10 cellular contexts compared by ENCODE assay signal in the genomic region with DNA sequence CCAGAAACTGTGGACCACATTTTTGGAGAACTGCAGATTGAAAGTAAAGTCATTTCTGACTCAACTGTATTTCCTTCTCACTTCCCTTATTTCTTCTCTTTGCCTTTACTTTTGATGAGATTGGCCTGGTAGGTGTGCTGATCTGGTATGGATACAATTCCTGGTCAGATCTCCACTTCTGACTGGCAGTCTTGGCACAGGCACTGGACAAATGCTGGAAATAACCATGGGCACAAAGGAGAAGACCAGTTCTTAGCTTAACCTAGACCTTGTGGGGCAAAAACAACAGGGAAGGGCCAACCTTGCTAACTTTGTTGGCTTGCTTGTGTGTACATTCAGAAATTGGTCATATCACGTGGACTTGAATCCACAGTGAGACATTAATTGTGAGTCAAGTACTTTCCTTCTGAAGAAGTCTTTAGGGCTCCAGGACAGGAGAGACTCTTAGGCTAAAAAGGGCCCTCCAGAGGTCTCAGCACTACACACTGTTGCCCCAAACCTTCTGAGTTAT.
A peak's percentile ranks its signal among the peaks of the same experiment; 100 is the strongest.
DNase-seq lines count a peak whose midpoint lies in the region; ATAC-seq and TF ChIP-seq lines count a peak whose summit lies in the region.
"Had no signal": no experiment of that assay in that cellular context is flagged by ENCODE, and none has a peak within 500 bp of the region (broad histone marks: within the 10 kb centered on the region; RNA-seq: fewer than 3 reads in every experiment).

No MANE protein-coding gene starts in this region.

- peak overlapping the region; percentile 58 for H3K27ac Mint-ChIP-seq in activated CD4-positive, alpha-beta T cell treated with anti-CD3 and anti-CD28 coated beads, Interleukin-2, amount 10 ng/mL, durations not matched to agents 24 days and 14 days

- no peaks in the 10 kb centered on the region for H3K27me3 Mint-ChIP-seq in activated CD4-positive, alpha-beta T cell treated with anti-CD3 and anti-CD28 coated beads, Interleukin-2, amount 10 ng/mL, durations not matched to agents 24 days and 14 days

- intact Hi-C loops in activated CD4-positive, alpha-beta T cell treated with anti-CD3 and anti-CD28 coated beads, Interleukin-2, amount 10 ng/mL, durations not matched to agents 24 days and 14 days (cut with micrococcal nuclease) = no loop called here
- intact Hi-C loops in body of pancreas (cut with DNase I) (no loop called here), spleen (cut with DNase I; ENCODE audit: low total_unique reads) (no loop called here)

- TF ChIP-seq POLR2A in body of pancreas (IDR thresholded peaks at IDR 0.05) (no peak), spleen (IDR thresholded peaks at IDR 0.05) (no peak)

- H3K36me3 Mint-ChIP-seq in activated CD4-positive, alpha-beta T cell treated with anti-CD3 and anti-CD28 coated beads, Interleukin-2, amount 10 ng/mL, durations not matched to agents 24 days and 14 days (ENCODE audit: low read depth) = peaks cover 5% of the 10 kb centered on the region

- H3K27me3 ChIP-seq in MG63 (no peaks in the 10 kb centered on the region), body of pancreas (no peaks in the 10 kb centered on the region), spleen (replicated peaks in 1 of 7) (no peaks in the 10 kb centered on the region)

- 27 to 52% methylated on average over 1 of the region's 1 CpG for WGBS in body of pancreas, 2 donors
- 25 to 76% (median 61%) methylated on average over 1 of the region's 1 CpG for WGBS in spleen, 5 donors

- H3K9me3 Mint-ChIP-seq in activated CD4-positive, alpha-beta T cell treated with anti-CD3 and anti-CD28 coated beads, Interleukin-2, amount 10 ng/mL, durations not matched to agents 24 days and 14 days = no peaks in the 10 kb centered on the region

- H3K4me1 ChIP-seq in body of pancreas = peaks cover 36% of the 10 kb centered on the region
- peaks cover 15 to 70% (median 35%) of the 10 kb centered on the region in 6 donors for H3K4me1 ChIP-seq in spleen

- H3K4me3 ChIP-seq in MG63 (no peak overlapping the region), body of pancreas (no peak overlapping the region), spleen (no peak overlapping the region)

- H3K27ac ChIP-seq in body of pancreas (peak overlapping the region in 2 of 4 donors; percentile 38 to 47), spleen (peak overlapping the region in 5 of 8 donors; percentile 5 to 60 (median 34))

- peaks cover 9% of the 10 kb centered on the region for H3K4me1 Mint-ChIP-seq in activated CD4-positive, alpha-beta T cell treated with anti-CD3 and anti-CD28 coated beads, Interleukin-2, amount 10 ng/mL, durations not matched to agents 24 days and 14 days

- H3K9me3 ChIP-seq in MG63 (no peaks in the 10 kb centered on the region), body of pancreas (no peaks in the 10 kb centered on the region), spleen (no peaks in the 10 kb centered on the region)

- TF ChIP-seq CTCF in body of pancreas (IDR thresholded peaks at IDR 0.05) (no peak), spleen (IDR thresholded peaks at IDR 0.05 in 8 of 11, conservative IDR thresholded peaks at IDR 0.05 in 3 of 11) (no peak)

- H3K4me3 Mint-ChIP-seq in activated CD4-positive, alpha-beta T cell treated with anti-CD3 and anti-CD28 coated beads, Interleukin-2, amount 10 ng/mL, durations not matched to agents 24 days and 14 days = no peak overlapping the region

- peak; percentile 52 for ATAC-seq in body of pancreas
- no peak for ATAC-seq in HG03378 (IDR thresholded peaks at IDR 0.05; ENCODE audit: unreplicated experiment)
- no peak for ATAC-seq in HG03175 (IDR thresholded peaks at IDR 0.05; ENCODE audit: unreplicated experiment)
- ATAC-seq in GM19467 (IDR thresholded peaks at IDR 0.05; ENCODE audit: unreplicated experiment) = no peak

- H3K36me3 ChIP-seq in MG63 (no peaks in the 10 kb centered on the region), body of pancreas (replicated peaks in 1 of 2; ENCODE audit: insufficient read depth in 1 of 2, low read depth in 2 of 2) (no peaks in the 10 kb centered on the region), spleen (peaks cover 0 to 14% (median 0%) of the 10 kb centered on the region in 6 donors)

- no peak for DNase-seq in activated CD4-positive, alpha-beta T cell treated with anti-CD3 and anti-CD28 coated beads, Interleukin-2, amount 10 ng/mL, durations not matched to agents 24 days and 14 days
- no peak for DNase-seq in activated CD4-positive, alpha-beta T cell treated with anti-CD3 and anti-CD28 coated beads, Interleukin-2, amount 50 U/mL, for 4 hours
- DNase-seq in MG63 = peak; percentile 19
- DNase-seq in body of pancreas = peak in 2 of 4 donors; percentile 3 to 28
- no peak for DNase-seq in spleen
- DNase-seq: hypothalamus, NCI-H526 treated with DMSO at 0.1 percent for 48 hours had no signal
